In the genomic region with DNA sequence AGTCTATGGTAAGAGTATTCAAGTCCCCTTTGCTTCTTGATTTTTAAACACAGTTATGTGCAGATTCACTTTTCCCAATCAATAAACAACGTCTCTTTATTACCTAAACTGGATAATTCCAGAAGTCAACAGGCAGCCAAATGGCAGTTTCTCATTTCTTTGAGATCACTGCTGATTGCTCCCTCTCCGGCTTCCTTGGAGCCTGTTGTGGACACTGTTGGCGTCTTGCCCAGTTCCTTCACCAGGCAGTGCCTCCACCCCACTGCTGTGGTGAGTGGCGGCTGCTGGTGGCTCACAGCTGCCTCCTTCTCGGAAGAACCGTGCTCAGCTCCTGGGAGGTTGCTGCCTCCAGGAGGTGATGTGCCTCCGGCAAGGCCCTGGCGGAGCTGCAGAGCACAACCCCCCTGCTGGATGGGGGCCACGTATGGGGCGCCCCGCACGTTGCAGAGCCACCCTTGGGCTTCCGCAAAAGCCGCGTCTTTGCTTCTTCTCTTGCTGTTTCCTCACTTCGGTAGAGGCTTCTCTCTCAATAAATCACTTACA, we compare ENCODE assay signal across 1 cellular context.
TF ChIP-seq lines count a peak whose summit lies in the region.

No MANE protein-coding gene starts in this region.

TF ChIP-seq in K562, 482 proteins besides CTCF, POLR2A, EP300 and RAD21 (continued from another document and continues in another):
- TF ChIP-seq, protein P1, sequence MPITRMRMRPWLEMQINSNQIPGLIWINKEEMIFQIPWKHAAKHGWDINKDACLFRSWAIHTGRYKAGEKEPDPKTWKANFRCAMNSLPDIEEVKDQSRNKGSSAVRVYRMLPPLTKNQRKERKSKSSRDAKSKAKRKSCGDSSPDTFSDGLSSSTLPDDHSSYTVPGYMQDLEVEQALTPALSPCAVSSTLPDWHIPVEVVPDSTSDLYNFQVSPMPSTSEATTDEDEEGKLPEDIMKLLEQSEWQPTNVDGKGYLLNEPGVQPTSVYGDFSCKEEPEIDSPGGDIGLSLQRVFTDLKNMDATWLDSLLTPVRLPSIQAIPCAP (CRISPR knock-in tag; IDR thresholded peaks at IDR 0.05; ENCODE audit: borderline replicate concordance), result no peak
- TF ChIP-seq NCOA1 (IDR thresholded peaks at IDR 0.05; ENCODE audit: low read depth) (peak; percentile 38; the same call in 1 of the 2 replicates), RB1 (IDR thresholded peaks at IDR 0.05; ENCODE audit: low read depth) (peak; percentile 57; the same call in 1 of the 2 replicates), CEBPZ (IDR thresholded peaks at IDR 0.05; ENCODE audit: borderline replicate concordance, low read depth, low read length) (no peak), POU5F1 (IDR thresholded peaks at IDR 0.05; ENCODE audit: borderline replicate concordance, low read depth, low read length, partially characterized antibody) (peak; percentile 16), TRIM24 (IDR thresholded peaks at IDR 0.05) (peak; percentile 43 to 58; a peak in 3 of 4 replicates), BCLAF1 (IDR thresholded peaks at IDR 0.05; ENCODE audit: borderline replicate concordance in 1 of 2, control insufficient read depth in 1 of 2, low read depth in 2 of 2, low read length in 1 of 2) (0 out of 4 replicates have a peak, but pooled peaks of 1 of the 2 experiments have one; percentile 75), BHLHE40 (IDR thresholded peaks at IDR 0.05; ENCODE audit: low read length) (peak; percentile 80), ATF7 (IDR thresholded peaks at IDR 0.05) (peak; percentile 78), STAT5A (IDR thresholded peaks at IDR 0.05; ENCODE audit: borderline replicate concordance, low read length) (peak; percentile 40), POLR2AphosphoS2 (IDR thresholded peaks at IDR 0.05; ENCODE audit: low read length) (no peak), KDM4B (IDR thresholded peaks at IDR 0.05; ENCODE audit: borderline replicate concordance in 2 of 2, low read depth in 1 of 2) (peak in 1 of 2 experiments; percentile 75; a peak in 1 of 4 replicates), ZNF592 (IDR thresholded peaks at IDR 0.05) (peak; percentile 44; the same call in 1 of the 2 replicates), ELF1 (tag; IDR thresholded peaks at IDR 0.05) (peak; percentile 55; the same call in 1 of the 2 replicates), ARID4B (CRISPR knock-in tag; IDR thresholded peaks at IDR 0.05) (no peak), HMG20B (CRISPR knock-in tag; IDR thresholded peaks at IDR 0.05) (no peak), SRF (CRISPR knock-in tag; IDR thresholded peaks at IDR 0.05) (peak in 1 of 2 experiments; percentile 88; a peak in 1 of 4 replicates), ZNF239 (CRISPR knock-in tag; IDR thresholded peaks at IDR 0.05) (no peak), MIER1 (IDR thresholded peaks at IDR 0.05; ENCODE audit: low read depth) (no peak), FOXP1 (CRISPR knock-in tag; IDR thresholded peaks at IDR 0.05) (peak; percentile 56; the same call in 1 of the 2 replicates)
- TF ChIP-seq, protein P2, sequence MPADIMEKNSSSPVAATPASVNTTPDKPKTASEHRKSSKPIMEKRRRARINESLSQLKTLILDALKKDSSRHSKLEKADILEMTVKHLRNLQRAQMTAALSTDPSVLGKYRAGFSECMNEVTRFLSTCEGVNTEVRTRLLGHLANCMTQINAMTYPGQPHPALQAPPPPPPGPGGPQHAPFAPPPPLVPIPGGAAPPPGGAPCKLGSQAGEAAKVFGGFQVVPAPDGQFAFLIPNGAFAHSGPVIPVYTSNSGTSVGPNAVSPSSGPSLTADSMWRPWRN (IDR thresholded peaks at IDR 0.05; ENCODE audit: low read depth), result 0 out of 2 replicates have a peak, but pooled peaks have one; percentile 6
- TF ChIP-seq, protein P3, sequence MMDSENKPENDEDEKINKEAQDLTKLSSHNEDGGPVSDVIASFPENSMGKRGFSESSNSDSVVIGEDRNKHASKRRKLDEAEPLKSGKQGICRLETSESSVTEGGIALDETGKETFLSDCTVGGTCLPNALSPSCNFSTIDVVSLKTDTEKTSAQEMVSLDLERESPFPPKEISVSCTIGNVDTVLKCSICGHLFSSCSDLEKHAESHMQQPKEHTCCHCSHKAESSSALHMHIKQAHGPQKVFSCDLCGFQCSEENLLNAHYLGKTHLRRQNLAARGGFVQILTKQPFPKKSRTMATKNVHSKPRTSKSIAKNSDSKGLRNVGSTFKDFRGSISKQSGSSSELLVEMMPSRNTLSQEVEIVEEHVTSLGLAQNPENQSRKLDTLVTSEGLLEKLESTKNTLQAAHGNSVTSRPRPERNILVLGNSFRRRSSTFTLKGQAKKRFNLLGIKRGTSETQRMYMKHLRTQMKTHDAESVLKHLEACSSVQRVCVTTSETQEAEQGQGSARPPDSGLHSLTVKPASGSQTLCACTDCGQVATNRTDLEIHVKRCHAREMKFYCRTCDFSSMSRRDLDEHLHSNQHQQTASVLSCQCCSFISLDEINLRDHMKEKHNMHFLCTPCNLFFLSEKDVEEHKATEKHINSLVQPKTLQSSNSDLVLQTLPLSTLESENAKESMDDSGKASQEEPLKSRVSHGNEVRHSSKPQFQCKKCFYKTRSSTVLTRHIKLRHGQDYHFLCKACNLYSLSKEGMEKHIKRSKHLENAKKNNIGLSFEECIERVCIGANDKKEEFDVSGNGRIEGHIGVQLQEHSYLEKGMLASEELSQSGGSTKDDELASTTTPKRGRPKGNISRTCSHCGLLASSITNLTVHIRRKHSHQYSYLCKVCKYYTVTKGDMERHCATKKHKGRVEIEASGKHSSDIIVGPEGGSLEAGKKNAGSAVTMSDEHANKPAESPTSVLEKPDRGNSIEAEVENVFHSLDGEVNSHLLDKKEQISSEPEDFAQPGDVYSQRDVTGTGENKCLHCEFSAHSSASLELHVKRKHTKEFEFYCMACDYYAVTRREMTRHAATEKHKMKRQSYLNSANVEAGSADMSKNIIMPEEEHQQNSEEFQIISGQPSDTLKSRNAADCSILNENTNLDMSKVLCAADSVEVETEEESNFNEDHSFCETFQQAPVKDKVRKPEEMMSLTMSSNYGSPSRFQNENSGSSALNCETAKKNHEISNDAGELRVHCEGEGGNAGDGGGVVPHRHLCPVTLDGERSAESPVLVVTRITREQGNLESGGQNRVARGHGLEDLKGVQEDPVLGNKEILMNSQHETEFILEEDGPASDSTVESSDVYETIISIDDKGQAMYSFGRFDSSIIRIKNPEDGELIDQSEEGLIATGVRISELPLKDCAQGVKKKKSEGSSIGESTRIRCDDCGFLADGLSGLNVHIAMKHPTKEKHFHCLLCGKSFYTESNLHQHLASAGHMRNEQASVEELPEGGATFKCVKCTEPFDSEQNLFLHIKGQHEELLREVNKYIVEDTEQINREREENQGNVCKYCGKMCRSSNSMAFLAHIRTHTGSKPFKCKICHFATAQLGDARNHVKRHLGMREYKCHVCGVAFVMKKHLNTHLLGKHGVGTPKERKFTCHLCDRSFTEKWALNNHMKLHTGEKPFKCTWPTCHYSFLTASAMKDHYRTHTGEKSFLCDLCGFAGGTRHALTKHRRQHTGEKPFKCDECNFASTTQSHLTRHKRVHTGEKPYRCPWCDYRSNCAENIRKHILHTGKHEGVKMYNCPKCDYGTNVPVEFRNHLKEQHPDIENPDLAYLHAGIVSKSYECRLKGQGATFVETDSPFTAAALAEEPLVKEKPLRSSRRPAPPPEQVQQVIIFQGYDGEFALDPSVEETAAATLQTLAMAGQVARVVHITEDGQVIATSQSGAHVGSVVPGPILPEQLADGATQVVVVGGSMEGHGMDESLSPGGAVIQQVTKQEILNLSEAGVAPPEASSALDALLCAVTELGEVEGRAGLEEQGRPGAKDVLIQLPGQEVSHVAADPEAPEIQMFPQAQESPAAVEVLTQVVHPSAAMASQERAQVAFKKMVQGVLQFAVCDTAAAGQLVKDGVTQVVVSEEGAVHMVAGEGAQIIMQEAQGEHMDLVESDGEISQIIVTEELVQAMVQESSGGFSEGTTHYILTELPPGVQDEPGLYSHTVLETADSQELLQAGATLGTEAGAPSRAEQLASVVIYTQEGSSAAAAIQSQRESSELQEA (IDR thresholded peaks at IDR 0.05; ENCODE audit: low read depth), result no peak
